1 cellular context compared by ENCODE assay signal in genomic region chr1:205986291-205986690, GRCh38.
A peak's percentile ranks its signal among the peaks of the same experiment; 100 is the strongest.
TF ChIP-seq lines count a peak whose summit lies in the region.

No MANE protein-coding gene starts in this region.

TF ChIP-seq in HepG2, 621 proteins besides CTCF, POLR2A, EP300 and RAD21:
- TF ChIP-seq SATB2 (CRISPR knock-in tag; IDR thresholded peaks at IDR 0.05) (no peak), MAZ (IDR thresholded peaks at IDR 0.05; ENCODE audit: borderline replicate concordance, low read depth, low read length) (no peak), MAZ (CRISPR knock-in tag; IDR thresholded peaks at IDR 0.05; ENCODE audit: low read depth) (no peak), ZNF768 (CRISPR knock-in tag; IDR thresholded peaks at IDR 0.05) (peak; percentile 58), KLF12 (CRISPR knock-in tag; IDR thresholded peaks at IDR 0.05; ENCODE audit: borderline replicate concordance) (no peak), KMT2B (CRISPR knock-in tag; IDR thresholded peaks at IDR 0.05) (no peak), ZNF205 (CRISPR knock-in tag; IDR thresholded peaks at IDR 0.05) (no peak)
